In genomic region chr9:69590241-69590640, GRCh38 we compare ENCODE assay signal across 21 cellular contexts.
DNase-seq lines count a peak whose midpoint lies in the region; ATAC-seq, FAIRE-seq and TF ChIP-seq lines count a peak whose summit lies in the region.
"Had no signal": no experiment of that assay in that cellular context is flagged by ENCODE, and none has a peak within 500 bp of the region (broad histone marks: within the 10 kb centered on the region; RNA-seq: fewer than 3 reads in every experiment).

No MANE protein-coding gene starts in this region.

- H3K4me3 ChIP-seq in bronchial epithelial cell (ENCODE audit: low read depth, low read length): no peak overlapping the region
- H3K4me3 ChIP-seq: GM12878, PC-9 had no signal

- no peaks in the 10 kb centered on the region for H3K36me3 ChIP-seq in bronchial epithelial cell (ENCODE audit: control insufficient read depth, insufficient read depth, low read length)

- TF ChIP-seq CTCF in bronchial epithelial cell (IDR thresholded peaks at IDR 0.05; ENCODE audit: insufficient read depth, low read length, severe bottlenecking): no peak

- H3K27ac ChIP-seq in substantia nigra (ENCODE audit: low read depth, low read length, poor library complexity, severe bottlenecking): peak overlapping the region; percentile 1
- H3K27ac ChIP-seq: PC-9, RWPE1 had no signal

- ATAC-seq in activated CD4-positive, CD25-positive, alpha-beta regulatory T cell treated with anti-CD3 and anti-CD28 coated beads, Interleukin-2, amount 50 U/mL, for 24 hours: no peak
- ATAC-seq: GM12878 had no signal

- FAIRE-seq in bronchial epithelial cell (lab: Jason Lieb, UNC): peak; percentile 64
- FAIRE-seq: GM12878, GM19239, H1 had no signal

- DNase-seq in NCI-H1694 (lab: John Stamatoyannopoulos, UW) (peak; percentile 20), bronchial epithelial cell (ENCODE audit: low read depth) (no peak), inferior parietal cortex (ENCODE audit: extremely low spot score) (peak; percentile 24), substantia nigra (lab: John Stamatoyannopoulos, UW) (peak in 14 of 49 donors; percentile 7 to 75 (median 15)), activated T-cell treated with anti-CD3 and anti-CD28 coated beads for 4 hours (no peak), mesenteric fat pad (ENCODE audit: low spot score) (no peak)
- DNase-seq: ACHN, DMS153, Kasumi-1, MM.1S, NCI-H1092, NCI-H1436 treated with DMSO at 0.1 percent for 48 hours, NCI-H2081, NCI-H510A, NCI-H748 treated with DMSO at 0.1 percent for 48 hours, PC-9 had no signal

- H3K27me3 ChIP-seq in bronchial epithelial cell (ENCODE audit: control insufficient read depth, insufficient read depth, low read length): no peaks in the 10 kb centered on the region

Comparison
In these comparisons a context has a peak if more than half of its experiments do, and no peak if none do; other contexts are left out.
1. DNase-seq: peak in NCI-H1694 (single experiment) and inferior parietal cortex (single experiment); none in bronchial epithelial cell (single experiment), activated T-cell treated with anti-CD3 and anti-CD28 coated beads for 4 hours (single experiment) and mesenteric fat pad (single experiment).